28 cellular contexts compared by ENCODE assay signal in the genomic region with DNA sequence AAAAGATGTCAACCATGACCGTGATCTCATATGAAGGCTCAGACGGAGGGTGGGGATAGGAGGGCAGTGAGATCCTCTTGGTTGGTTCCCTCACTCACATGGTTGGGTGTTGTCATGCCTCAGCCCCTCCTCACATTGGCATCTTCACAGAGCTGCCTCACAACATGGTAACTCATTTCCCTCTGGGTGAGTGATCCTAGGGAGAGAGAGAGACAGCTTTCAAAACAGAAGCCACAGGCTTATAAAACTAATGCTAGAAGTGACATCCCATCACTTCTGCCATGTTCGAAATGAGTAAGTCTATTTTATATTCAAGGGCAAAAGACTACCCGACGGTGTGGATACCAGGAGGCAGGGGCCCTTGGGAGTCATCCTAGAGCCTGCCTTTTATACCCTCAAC.
"Had no signal": no experiment of that assay in that cellular context is flagged by ENCODE, and none has a peak within 500 bp of the region (broad histone marks: within the 10 kb centered on the region; RNA-seq: fewer than 3 reads in every experiment).

No MANE protein-coding gene starts in this region.

- H3K36me3 ChIP-seq: stomach, suprapubic skin, thoracic aorta, thyroid gland, tibial artery, tibial nerve, transverse colon, upper lobe of left lung, upper lobe of right lung, uterus, vagina had no signal

- H3K4me1 Mint-ChIP-seq: stimulated activated effector memory CD8-positive, alpha-beta T cell treated with anti-CD3 and anti-CD28 coated beads, Interleukin-12 subunit alpha, Interleukin-12 subunit beta, amount 100 ng/mL, for 72 hours; stimulated activated memory B cell treated with anti-CD40 and anti-IgM and Interleukin-4, amounts not matched to agents 10 μg/mL and 1 μg/mL and 100 μg/mL, for 72 hours; stimulated activated naive B cell treated with anti-CD40 and anti-IgM and Interleukin-4, amounts not matched to agents 10 μg/mL and 1 μg/mL and 100 μg/mL, for 72 hours; stimulated activated naive CD8-positive, alpha-beta T cell treated with anti-CD3 and anti-CD28 coated beads, Interleukin-15, amount 100 ng/mL, for 72 hours had no signal

- H3K27ac ChIP-seq: stomach, suprapubic skin, testis, thoracic aorta, thyroid gland, tibial artery, tibial nerve, transverse colon, upper lobe of left lung, upper lobe of right lung, uterus, vagina had no signal

- H3K36me3 Mint-ChIP-seq: stimulated activated effector memory CD8-positive, alpha-beta T cell treated with anti-CD3 and anti-CD28 coated beads, Interleukin-12 subunit alpha, Interleukin-12 subunit beta, amount 100 ng/mL, for 72 hours; stimulated activated memory B cell treated with anti-CD40 and anti-IgM and Interleukin-4, amounts not matched to agents 10 μg/mL and 1 μg/mL and 100 μg/mL, for 72 hours; stimulated activated naive B cell treated with anti-CD40 and anti-IgM and Interleukin-4, amounts not matched to agents 10 μg/mL and 1 μg/mL and 100 μg/mL, for 72 hours; type B pancreatic cell had no signal

- H3K4me3 Mint-ChIP-seq: stimulated activated effector memory CD8-positive, alpha-beta T cell treated with anti-CD3 and anti-CD28 coated beads, Interleukin-12 subunit alpha, Interleukin-12 subunit beta, amount 100 ng/mL, for 72 hours; stimulated activated memory B cell treated with anti-CD40 and anti-IgM and Interleukin-4, amounts not matched to agents 10 μg/mL and 1 μg/mL and 100 μg/mL, for 72 hours; stimulated activated naive B cell treated with anti-CD40 and anti-IgM and Interleukin-4, amounts not matched to agents 10 μg/mL and 1 μg/mL and 100 μg/mL, for 72 hours; stimulated activated naive CD8-positive, alpha-beta T cell treated with anti-CD3 and anti-CD28 coated beads, Interleukin-15, amount 100 ng/mL, for 72 hours; stimulated activated naive CD8-positive, alpha-beta T cell treated with anti-CD3 and anti-CD28 coated beads, Interleukin-15, Interleukin-2, amounts not matched to agents 100 ng/mL and 50 ng/mL, for 24 hours; type B pancreatic cell had no signal

- H3K9me3 ChIP-seq: stomach, suprapubic skin, testis, thoracic aorta, thyroid gland, tibial artery, tibial nerve, transverse colon, upper lobe of left lung, upper lobe of right lung, uterus, vagina had no signal

- H3K4me3 ChIP-seq: stomach, suprapubic skin, testis, thoracic aorta, thyroid gland, tibial artery, tibial nerve, transverse colon, upper lobe of left lung, upper lobe of right lung, uterus, vagina had no signal

- H3K27me3 ChIP-seq: stomach, suprapubic skin, testis, thyroid gland, tibial artery, tibial nerve, transverse colon, upper lobe of left lung, upper lobe of right lung, uterus, vagina had no signal

- H3K27ac Mint-ChIP-seq: stimulated activated effector memory CD8-positive, alpha-beta T cell treated with anti-CD3 and anti-CD28 coated beads, Interleukin-12 subunit alpha, Interleukin-12 subunit beta, amount 100 ng/mL, for 72 hours; stimulated activated memory B cell treated with anti-CD40 and anti-IgM and Interleukin-4, amounts not matched to agents 10 μg/mL and 1 μg/mL and 100 μg/mL, for 72 hours; stimulated activated naive B cell treated with anti-CD40 and anti-IgM and Interleukin-4, amounts not matched to agents 10 μg/mL and 1 μg/mL and 100 μg/mL, for 72 hours; stimulated activated naive CD8-positive, alpha-beta T cell treated with anti-CD3 and anti-CD28 coated beads, Interleukin-15, amount 100 ng/mL, for 72 hours; stimulated activated naive CD8-positive, alpha-beta T cell treated with anti-CD3 and anti-CD28 coated beads, Interleukin-15, Interleukin-2, amounts not matched to agents 100 ng/mL and 50 ng/mL, for 24 hours; type B pancreatic cell had no signal

- H3K4me1 ChIP-seq: stomach, suprapubic skin, testis, thyroid gland, tibial artery, tibial nerve, transverse colon, upper lobe of left lung, upper lobe of right lung, uterus, vagina had no signal

- DNase-seq: stimulated activated CD4-positive, alpha-beta T cell treated with anti-CD3 and anti-CD28 coated beads, Interleukin-2, amount 100 ng/mL, for 48 hours; stimulated activated CD4-positive, alpha-beta T cell treated with anti-CD3 and anti-CD28 coated beads, Interleukin-4, amount 100 ng/mL, for 1 hour; stimulated activated CD4-positive, alpha-beta T cell treated with anti-CD3 and anti-CD28 coated beads, Interleukin-4, amount 100 ng/mL, for 24 hours; stimulated activated CD4-positive, alpha-beta T cell treated with anti-CD3 and anti-CD28 coated beads, Interleukin-4, amount 100 ng/mL, for 4 hours; stimulated activated CD8-positive, alpha-beta memory T cell treated with anti-CD3 and anti-CD28 coated beads, Interleukin-4, amount 100 ng/mL, for 48 hours; stimulated activated naive B cell treated with anti-CD40 and anti-IgM and Interleukin-4, amounts not matched to agents 10 μg/mL and 1 μg/mL and 100 μg/mL, for 72 hours; stimulated activated naive CD4-positive, alpha-beta T cell; stimulated activated naive CD4-positive, alpha-beta T cell treated with Interleukin-2 at 50 U/mL for 16 hours; stimulated activated naive CD8-positive, alpha-beta T cell treated with anti-CD3 and anti-CD28 coated beads, Interleukin-15, amount 100 ng/mL, for 72 hours; stimulated activated naive CD8-positive, alpha-beta T cell treated with anti-CD3 and anti-CD28 coated beads, Interleukin-15, Interleukin-2, amounts not matched to agents 100 U/mL and 50 U/mL, for 24 hours; stomach; substantia nigra; testis; thyroid gland; tibial artery; transverse colon; trophoblast cell; upper lobe of left lung; upper lobe of right lung; uterus had no signal

- H3K27me3 Mint-ChIP-seq: stimulated activated memory B cell treated with anti-CD40 and anti-IgM and Interleukin-4, amounts not matched to agents 10 μg/mL and 1 μg/mL and 100 μg/mL, for 72 hours; stimulated activated naive B cell treated with anti-CD40 and anti-IgM and Interleukin-4, amounts not matched to agents 10 μg/mL and 1 μg/mL and 100 μg/mL, for 72 hours; stimulated activated naive CD8-positive, alpha-beta T cell treated with anti-CD3 and anti-CD28 coated beads, Interleukin-15, amount 100 ng/mL, for 72 hours; stimulated activated naive CD8-positive, alpha-beta T cell treated with anti-CD3 and anti-CD28 coated beads, Interleukin-15, Interleukin-2, amounts not matched to agents 100 ng/mL and 50 ng/mL, for 24 hours; type B pancreatic cell had no signal

- H3K9me3 Mint-ChIP-seq: stimulated activated effector memory CD8-positive, alpha-beta T cell treated with anti-CD3 and anti-CD28 coated beads, Interleukin-12 subunit alpha, Interleukin-12 subunit beta, amount 100 ng/mL, for 72 hours; stimulated activated naive B cell treated with anti-CD40 and anti-IgM and Interleukin-4, amounts not matched to agents 10 μg/mL and 1 μg/mL and 100 μg/mL, for 72 hours; stimulated activated naive CD8-positive, alpha-beta T cell treated with anti-CD3 and anti-CD28 coated beads, Interleukin-15, amount 100 ng/mL, for 72 hours; stimulated activated naive CD8-positive, alpha-beta T cell treated with anti-CD3 and anti-CD28 coated beads, Interleukin-15, Interleukin-2, amounts not matched to agents 100 ng/mL and 50 ng/mL, for 24 hours; type B pancreatic cell had no signal
